12 cellular contexts compared by ENCODE assay signal in genomic region chr13:110323172-110323851, GRCh38.
DNase-seq lines count a peak whose midpoint lies in the region; ATAC-seq and TF ChIP-seq lines count a peak whose summit lies in the region.
"Had no signal": no experiment of that assay in that cellular context is flagged by ENCODE, and none has a peak within 500 bp of the region (broad histone marks: within the 10 kb centered on the region; RNA-seq: fewer than 3 reads in every experiment).

No MANE protein-coding gene starts in this region.

- H3K27ac ChIP-seq in WERI-Rb-1, result no peak overlapping the region

- TF ChIP-seq CTCF in WERI-Rb-1 (IDR thresholded peaks at IDR 0.05; ENCODE audit: low read depth, low read length), result 0 out of 2 replicates have a peak, but pooled peaks have one; percentile 21

- no peaks in the 10 kb centered on the region for H3K27me3 ChIP-seq in WERI-Rb-1 (ENCODE audit: insufficient read depth, low read depth, severe bottlenecking)

- H3K36me3 ChIP-seq in WERI-Rb-1, result no peaks in the 10 kb centered on the region; the same call in 1 of the 2 replicates
- H3K36me3 ChIP-seq: spleen had no signal

- no peak overlapping the region for H3K4me3 ChIP-seq in WERI-Rb-1 (ENCODE audit: low read depth, low read length)
- H3K4me3 ChIP-seq: spleen had no signal

- DNase-seq in HCEC 1CT (peak; percentile 91), WERI-Rb-1 (no peak), glomerular visceral epithelial cell (ENCODE audit: extremely low spot score) (peak; percentile 99), smooth muscle cell of the brain vasculature (ENCODE audit: low read depth, low spot score) (peak; percentile 91), HuH-7.5 (ENCODE audit: low spot score) (no peak)
- no peak for DNase-seq in NK-92 treated with Interleukin-12 subunit alpha and Interleukin-12 subunit beta, amount 100 ng/mL, for 24 hours (lab: John Stamatoyannopoulos, UW)
- DNase-seq: activated CD4-positive, alpha-beta memory T cell treated with anti-CD3 and anti-CD28 coated beads, Interleukin-2, amount 10 ng/mL, durations not matched to agents 7 days and 5 days; DMS79; NCI-H524 treated with DMSO at 0.1 percent for 48 hours; spleen had no signal

- H3K9me3 ChIP-seq in WERI-Rb-1 (ENCODE audit: severe bottlenecking), result no peaks in the 10 kb centered on the region
- H3K9me3 ChIP-seq: spleen had no signal

- ATAC-seq in HG02642 (IDR thresholded peaks at IDR 0.05; ENCODE audit: poor library complexity, unreplicated experiment) (no peak), GM18867 (IDR thresholded peaks at IDR 0.05; ENCODE audit: unreplicated experiment) (no peak)

Comparison
In these comparisons a context has a peak if more than half of its experiments do, and no peak if none do; other contexts are left out.
1. DNase-seq: peak in HCEC 1CT (single experiment), glomerular visceral epithelial cell (single experiment) and smooth muscle cell of the brain vasculature (single experiment); none in WERI-Rb-1 (single experiment), HuH-7.5 (single experiment) and NK-92 treated with Interleukin-12 subunit alpha and Interleukin-12 subunit beta, amount 100 ng/mL, for 24 hours (single experiment).